In genomic region chr6:74091133-74091793, GRCh38 we compare ENCODE assay signal across 8 cellular contexts.
A peak's percentile ranks its signal among the peaks of the same experiment; 100 is the strongest.
DNase-seq lines count a peak whose midpoint lies in the region; ATAC-seq and TF ChIP-seq lines count a peak whose summit lies in the region.

No MANE protein-coding gene starts in this region.

- H3K27me3 Mint-ChIP-seq in activated naive CD8-positive, alpha-beta T cell treated with anti-CD3 and anti-CD28 coated beads, Interleukin-2, amount 50 U/mL, for 24 hours = peaks cover 8% of the 10 kb centered on the region

- H3K9me3 Mint-ChIP-seq in activated naive CD8-positive, alpha-beta T cell treated with anti-CD3 and anti-CD28 coated beads, Interleukin-2, amount 50 U/mL, for 24 hours = no peaks in the 10 kb centered on the region

- DNase-seq in CD1c-positive myeloid dendritic cell (ENCODE audit: extremely low spot score) (peak; percentile 42), germinal center (ENCODE audit: low spot score) (peak; percentile 8), retinal pigment epithelial cell (ENCODE audit: low read depth) (no peak), mesenteric fat pad (ENCODE audit: low spot score) (no peak)
- peak; percentile 24 for DNase-seq in Jurkat, Clone E6-1 (ENCODE audit: low read depth, low spot score)
- DNase-seq in activated naive CD8-positive, alpha-beta T cell treated with anti-CD3 and anti-CD28 coated beads, Interleukin-2, amount 50 U/mL, for 24 hours = no peak

- peak; percentile 71 for TF ChIP-seq CTCF in retinal pigment epithelial cell (conservative IDR thresholded peaks at IDR 0.05; ENCODE audit: low read depth, low read length)

- H3K4me3 ChIP-seq in Jurkat, Clone E6-1 (ENCODE audit: low read length) = no peak overlapping the region
- H3K4me3 ChIP-seq in retinal pigment epithelial cell (ENCODE audit: low read length) = no peak overlapping the region

- no peak overlapping the region for H3K4me3 Mint-ChIP-seq in activated naive CD8-positive, alpha-beta T cell treated with anti-CD3 and anti-CD28 coated beads, Interleukin-2, amount 50 U/mL, for 24 hours

- no peaks in the 10 kb centered on the region for H3K36me3 Mint-ChIP-seq in activated naive CD8-positive, alpha-beta T cell treated with anti-CD3 and anti-CD28 coated beads, Interleukin-2, amount 50 U/mL, for 24 hours (ENCODE audit: low read depth)

- H3K27ac Mint-ChIP-seq in activated naive CD8-positive, alpha-beta T cell treated with anti-CD3 and anti-CD28 coated beads, Interleukin-2, amount 50 U/mL, for 24 hours = no peak overlapping the region

- H3K4me1 Mint-ChIP-seq in activated naive CD8-positive, alpha-beta T cell treated with anti-CD3 and anti-CD28 coated beads, Interleukin-2, amount 50 U/mL, for 24 hours = no peaks in the 10 kb centered on the region

- ATAC-seq in GM19035 (IDR thresholded peaks at IDR 0.05; ENCODE audit: unreplicated experiment) (peak; percentile 49), SK-N-SH treated with all-trans-retinoic acid at 6 μM for 48 hours (peak; percentile 77)
- no peak for ATAC-seq in activated naive CD8-positive, alpha-beta T cell treated with anti-CD3 and anti-CD28 coated beads, Interleukin-2, amount 50 U/mL, for 24 hours

TF ChIP-seq in SK-N-SH treated with all-trans-retinoic acid at 6 μM for 48 hours, 23 proteins besides CTCF, POLR2A, EP300 and RAD21:
- TF ChIP-seq ZFP3 (CRISPR knock-in tag; IDR thresholded peaks at IDR 0.05) (no peak), TCF4 (CRISPR knock-in tag; IDR thresholded peaks at IDR 0.05; ENCODE audit: borderline replicate concordance) (no peak), ZFP30 (CRISPR knock-in tag; IDR thresholded peaks at IDR 0.05) (no peak), ISL1 (CRISPR knock-in tag; IDR thresholded peaks at IDR 0.05) (no peak), GLIS3 (CRISPR knock-in tag; IDR thresholded peaks at IDR 0.05) (no peak), POU6F1 (CRISPR knock-in tag; IDR thresholded peaks at IDR 0.05; ENCODE audit: borderline replicate concordance, low read depth) (no peak), CREB5 (CRISPR knock-in tag; IDR thresholded peaks at IDR 0.05; ENCODE audit: low read depth) (no peak), TSHZ2 (CRISPR knock-in tag; IDR thresholded peaks at IDR 0.05) (no peak), PATZ1 (CRISPR knock-in tag; IDR thresholded peaks at IDR 0.05; ENCODE audit: borderline replicate concordance) (no peak)

Comparison
In these comparisons a context has a peak if more than half of its experiments do, and no peak if none do; other contexts are left out.
1. DNase-seq: peak in CD1c-positive myeloid dendritic cell (single experiment), Jurkat, Clone E6-1 (single experiment) and germinal center (single experiment); none in retinal pigment epithelial cell (single experiment), mesenteric fat pad (single experiment) and activated naive CD8-positive, alpha-beta T cell treated with anti-CD3 and anti-CD28 coated beads, Interleukin-2, amount 50 U/mL, for 24 hours (single experiment).